Comparison of ENCODE assay signal across 8 cellular contexts in the genomic region with DNA sequence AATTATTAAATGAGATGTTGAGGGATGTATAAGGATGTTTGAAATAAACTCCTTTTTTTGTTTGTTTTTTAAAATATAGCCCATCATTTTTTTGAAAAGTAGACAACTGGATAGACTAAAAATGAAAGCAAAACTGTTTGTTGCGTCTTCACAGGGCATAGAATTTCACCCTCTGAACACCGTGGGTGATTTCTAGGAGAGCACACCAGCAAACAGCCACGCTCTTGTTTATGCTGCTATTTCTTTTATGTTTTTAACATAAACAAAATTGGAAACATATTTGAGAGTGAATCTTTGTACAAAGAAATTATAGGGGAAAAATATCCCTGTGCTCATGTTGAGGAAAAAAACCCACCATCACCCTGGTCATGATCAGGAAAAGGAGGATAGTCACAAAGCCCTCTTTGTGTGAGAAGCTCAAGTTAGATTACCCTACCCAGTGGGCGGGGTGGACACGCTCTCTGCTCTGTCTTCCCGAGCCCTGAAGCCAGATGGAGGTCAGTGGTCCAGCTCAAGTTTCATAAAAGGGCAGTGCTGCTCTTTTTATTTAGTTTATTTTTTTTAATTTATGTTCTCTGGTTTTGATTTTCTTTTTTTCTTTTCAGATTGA.
DNase-seq lines count a peak whose midpoint lies in the region; ATAC-seq, FAIRE-seq and TF ChIP-seq lines count a peak whose summit lies in the region.

No MANE protein-coding gene starts in this region.

- POLR2A ChIA-PET in HepG2 (lab: Yijun Ruan, JAX) = no interaction called here
- POLR2A ChIA-PET in HCT116 (lab: Charles Lee) = interaction anchor here (1.1 kb wide), 1 partner anchor 12 kb away, joined by 3 read pairs; no protein-coding TSS in a partner anchor

- BruUV-seq in HepG2 (replicated peaks; lab: Mats Ljungman, UMichigan) (no TSS peak), HCT116 (replicated peaks; lab: Mats Ljungman, UMichigan) (no TSS peak)

- no peaks in the 10 kb centered on the region for H3K4me1 ChIP-seq in HepG2 (ENCODE audit: insufficient read depth, low read length)
- H3K4me1 ChIP-seq in right lobe of liver = no peaks in the 10 kb centered on the region
- H3K4me1 ChIP-seq in HCT116 (ENCODE audit: control insufficient read depth in 1 of 2, insufficient read depth in 2 of 2, low read length in 2 of 2) = peaks cover 11 to 25% of the 10 kb centered on the region in 2 experiments; a peak in 3 of 4 replicates

- H3K36me3 Mint-ChIP-seq in brain = peaks cover 4% of the 10 kb centered on the region

- H3K36me3 ChIP-seq in HepG2 (replicated peaks in 1 of 2; ENCODE audit: control insufficient read depth in 1 of 2, insufficient read depth in 2 of 2, low read length in 2 of 2) = no peaks in the 10 kb centered on the region
- H3K36me3 ChIP-seq in right lobe of liver = no peaks in the 10 kb centered on the region
- no peaks in the 10 kb centered on the region for H3K36me3 ChIP-seq in HCT116 (ENCODE audit: control insufficient read depth in 1 of 2, insufficient read depth in 2 of 2, low read length in 2 of 2)

- FAIRE-seq in HepG2 (lab: Jason Lieb, UNC) = no peak

- peak; percentile 5 for DNase-seq in HepG2 (ENCODE audit: low spot score)
- no peak for DNase-seq in right lobe of liver
- peak; percentile 34 for DNase-seq in HCT116 (ENCODE audit: low read depth, low spot score)
- DNase-seq in LoVo (ENCODE audit: low spot score) = peak; percentile 50
- no peak for DNase-seq in activated CD4-positive, CD25-positive, alpha-beta regulatory T cell treated with anti-CD3 and anti-CD28 coated beads, Interleukin-2, amount 50 U/mL, for 72 hours
- DNase-seq in activated CD8-positive, alpha-beta memory T cell treated with anti-CD3 and anti-CD28 coated beads, Interleukin-2, amount 50 U/mL, for 4 hours = no peak
- DNase-seq in AG08396 (ENCODE audit: low spot score) = no peak

- H3K27ac Mint-ChIP-seq in brain = peak overlapping the region in 4 of 5 experiments; percentile 8 to 86 (median 67)

- 0% methylated on average over 6 of the region's 6 CpGs for WGBS in HepG2 (ENCODE audit: low lambda C conversion rate)
- 19% methylated on average over 5 of the region's 6 CpGs for WGBS in right lobe of liver (ENCODE audit: insufficient coverage, low coverage, low lambda C conversion rate, missing lambda C conversion rate)

- in situ Hi-C loops in HepG2 (cut with HindIII; ENCODE audit: extremely low pct_ligation_motif_present, low pct_unique_long_range_greater_than_20kb) = no loop called here

- peak; percentile 78 for ATAC-seq in HepG2
- no peak for ATAC-seq in right lobe of liver
- ATAC-seq in HCT116 = peak; percentile 96

- peaks cover 0 to 6% (median 0%) of the 10 kb centered on the region in 5 experiments for H3K9me3 Mint-ChIP-seq in brain

- CTCF ChIA-PET in HepG2 (lab: Yijun Ruan, JAX; ENCODE audit: low intra/inter-chr PET ratio, low total read pairs) = no interaction called here
- CTCF ChIA-PET in HCT116 (lab: Charles Lee) = interaction anchor here (1.6 kb wide), 1 partner anchor 218 kb away, joined by 4 read pairs; no protein-coding TSS in a partner anchor

- no peak overlapping the region for H3K4me2 ChIP-seq in HepG2 (ENCODE audit: low read depth, low read length)
- peak overlapping the region; percentile 46 for H3K4me2 ChIP-seq in HCT116 (ENCODE audit: low read length)

- H2AFZ ChIP-seq in HepG2 (ENCODE audit: low read length) (no peak overlapping the region), HCT116 (ENCODE audit: low read depth, low read length, poor library complexity, severe bottlenecking) (peak overlapping the region; percentile 63)

- H3K4me1 Mint-ChIP-seq in brain = peaks cover 31% of the 10 kb centered on the region

- TF ChIP-seq RAD21 in HepG2 (CRISPR knock-in tag; IDR thresholded peaks at IDR 0.05) (no peak), HCT116 (IDR thresholded peaks at IDR 0.05; ENCODE audit: low read depth) (no peak)

- H3K9me3 ChIP-seq in HepG2 (ENCODE audit: low read length) = no peaks in the 10 kb centered on the region
- no peaks in the 10 kb centered on the region for H3K9me3 ChIP-seq in right lobe of liver
- no peaks in the 10 kb centered on the region for H3K9me3 ChIP-seq in HCT116 (ENCODE audit: control insufficient read depth in 1 of 2, insufficient read depth in 1 of 2, low read depth in 1 of 2, low read length in 2 of 2)

- peak overlapping the region in 2 of 5 experiments; percentile 44 to 53 for H3K4me3 Mint-ChIP-seq in brain

- RAD21 ChIA-PET in HCT116 (lab: Charles Lee; ENCODE audit: low non-redundant PET in 1 of 2, low total read pairs in 2 of 2, uncharacterized antibody in 2 of 2, unreplicated experiment in 2 of 2) = no interaction called here

- no peak overlapping the region for H3K27ac ChIP-seq in HepG2 (ENCODE audit: extremely low read length, insufficient read depth, low read length)
- H3K27ac ChIP-seq in right lobe of liver = no peak overlapping the region
- H3K27ac ChIP-seq in HCT116 (ENCODE audit: low read depth, low read length) = no peak overlapping the region

- H3K79me2 ChIP-seq in HepG2 (ENCODE audit: insufficient read depth, low read length) (no peaks in the 10 kb centered on the region), HCT116 (ENCODE audit: insufficient read depth, low read length) (no peaks in the 10 kb centered on the region)

- H4K20me1 ChIP-seq in HepG2 (ENCODE audit: insufficient read depth, low read length) (no peaks in the 10 kb centered on the region), HCT116 (ENCODE audit: insufficient read depth) (no peaks in the 10 kb centered on the region)

- H3K9ac ChIP-seq in HepG2 (ENCODE audit: insufficient read depth, low read depth, low read length) (no peak overlapping the region), HCT116 (ENCODE audit: low read length) (peak overlapping the region; percentile 35; the same call in 1 of the 2 replicates)

- no peaks in the 10 kb centered on the region for H3K27me3 ChIP-seq in HepG2 (ENCODE audit: control insufficient read depth in 1 of 2, insufficient read depth in 2 of 2, low read length in 2 of 2)
- no peaks in the 10 kb centered on the region for H3K27me3 ChIP-seq in right lobe of liver
- no peaks in the 10 kb centered on the region for H3K27me3 ChIP-seq in HCT116 (ENCODE audit: insufficient read depth, low read length)

- no peaks in the 10 kb centered on the region for H3K9me2 ChIP-seq in HCT116 (ENCODE audit: insufficient read depth)

- TF ChIP-seq CTCF in HepG2 (CRISPR knock-in tag; IDR thresholded peaks at IDR 0.05) = no peak
- TF ChIP-seq CTCF in right lobe of liver (IDR thresholded peaks at IDR 0.05) = no peak
- no peak for TF ChIP-seq CTCF in HCT116 (IDR thresholded peaks at IDR 0.05 in 2 of 3, conservative IDR thresholded peaks at IDR 0.05 in 1 of 3; ENCODE audit: borderline replicate concordance in 1 of 3, insufficient read depth in 1 of 3, low read depth in 2 of 3, low read length in 2 of 3)
- TF ChIP-seq CTCF in brain (conservative IDR thresholded peaks at IDR 0.05) = no peak

- intact Hi-C loops in HepG2 (cut with micrococcal nuclease; ENCODE audit: unreplicated experiment) = no loop called here
- intact Hi-C loops in right lobe of liver (cut with DNase I) = no loop called here
- intact Hi-C loops in HCT116 (cut with micrococcal nuclease) = no loop called here

- no peak for TF ChIP-seq EP300 in HepG2 (IDR thresholded peaks at IDR 0.05; ENCODE audit: low read depth in 2 of 2, low read length in 2 of 2)
- no peak for TF ChIP-seq EP300 in HepG2 (CRISPR knock-in tag; IDR thresholded peaks at IDR 0.05; ENCODE audit: borderline replicate concordance)

- H3K4me3 ChIP-seq in HepG2 (replicated peaks in 1 of 3; ENCODE audit: insufficient read depth in 1 of 3, low read depth in 2 of 3, low read length in 3 of 3) = no peak overlapping the region
- no peak overlapping the region for H3K4me3 ChIP-seq in right lobe of liver
- H3K4me3 ChIP-seq in HCT116 (replicated peaks in 1 of 2; ENCODE audit: low read depth in 1 of 2, low read length in 2 of 2) = peak overlapping the region; percentile 16 to 20; a peak in 2 of 4 replicates

- no peak for TF ChIP-seq POLR2A in HepG2 (IDR thresholded peaks at IDR 0.05; ENCODE audit: insufficient read depth in 1 of 2, low read depth in 2 of 2, low read length in 2 of 2)
- no peak for TF ChIP-seq POLR2A in right lobe of liver (IDR thresholded peaks at IDR 0.05)
- TF ChIP-seq POLR2A in HCT116 (IDR thresholded peaks at IDR 0.05; ENCODE audit: borderline replicate concordance, extremely low read depth, insufficient read depth, insufficient read length) = no peak

- no peaks in the 10 kb centered on the region for H3K27me3 Mint-ChIP-seq in brain

TF ChIP-seq in HepG2, 621 proteins besides CTCF, POLR2A, EP300 and RAD21:
- no peak for TF ChIP-seq YY1 (IDR thresholded peaks at IDR 0.05; ENCODE audit: insufficient read depth, insufficient replicate concordance, low read depth, low read length)
TF ChIP-seq in HepG2: peak in this region for 0.

TF ChIP-seq in HCT116, 20 proteins besides CTCF, POLR2A, EP300 and RAD21:
- peak; percentile 23; the same call in 1 of the 2 replicates for TF ChIP-seq EGR1 (IDR thresholded peaks at IDR 0.05; ENCODE audit: low read depth)
- TF ChIP-seq, protein P1, sequence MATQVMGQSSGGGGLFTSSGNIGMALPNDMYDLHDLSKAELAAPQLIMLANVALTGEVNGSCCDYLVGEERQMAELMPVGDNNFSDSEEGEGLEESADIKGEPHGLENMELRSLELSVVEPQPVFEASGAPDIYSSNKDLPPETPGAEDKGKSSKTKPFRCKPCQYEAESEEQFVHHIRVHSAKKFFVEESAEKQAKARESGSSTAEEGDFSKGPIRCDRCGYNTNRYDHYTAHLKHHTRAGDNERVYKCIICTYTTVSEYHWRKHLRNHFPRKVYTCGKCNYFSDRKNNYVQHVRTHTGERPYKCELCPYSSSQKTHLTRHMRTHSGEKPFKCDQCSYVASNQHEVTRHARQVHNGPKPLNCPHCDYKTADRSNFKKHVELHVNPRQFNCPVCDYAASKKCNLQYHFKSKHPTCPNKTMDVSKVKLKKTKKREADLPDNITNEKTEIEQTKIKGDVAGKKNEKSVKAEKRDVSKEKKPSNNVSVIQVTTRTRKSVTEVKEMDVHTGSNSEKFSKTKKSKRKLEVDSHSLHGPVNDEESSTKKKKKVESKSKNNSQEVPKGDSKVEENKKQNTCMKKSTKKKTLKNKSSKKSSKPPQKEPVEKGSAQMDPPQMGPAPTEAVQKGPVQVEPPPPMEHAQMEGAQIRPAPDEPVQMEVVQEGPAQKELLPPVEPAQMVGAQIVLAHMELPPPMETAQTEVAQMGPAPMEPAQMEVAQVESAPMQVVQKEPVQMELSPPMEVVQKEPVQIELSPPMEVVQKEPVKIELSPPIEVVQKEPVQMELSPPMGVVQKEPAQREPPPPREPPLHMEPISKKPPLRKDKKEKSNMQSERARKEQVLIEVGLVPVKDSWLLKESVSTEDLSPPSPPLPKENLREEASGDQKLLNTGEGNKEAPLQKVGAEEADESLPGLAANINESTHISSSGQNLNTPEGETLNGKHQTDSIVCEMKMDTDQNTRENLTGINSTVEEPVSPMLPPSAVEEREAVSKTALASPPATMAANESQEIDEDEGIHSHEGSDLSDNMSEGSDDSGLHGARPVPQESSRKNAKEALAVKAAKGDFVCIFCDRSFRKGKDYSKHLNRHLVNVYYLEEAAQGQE (IDR thresholded peaks at IDR 0.05; ENCODE audit: low read depth) = no peak

Comparison
In these comparisons a context has a peak if more than half of its experiments do, and no peak if none do; other contexts are left out.
1. ATAC-seq: peak in HepG2 (single experiment) and HCT116 (single experiment); none in right lobe of liver (0 of 4).
2. DNase-seq: peak in HepG2 (single experiment), HCT116 (single experiment) and LoVo (single experiment); none in right lobe of liver (0 of 3), activated CD4-positive, CD25-positive, alpha-beta regulatory T cell treated with anti-CD3 and anti-CD28 coated beads, Interleukin-2, amount 50 U/mL, for 72 hours (single experiment), activated CD8-positive, alpha-beta memory T cell treated with anti-CD3 and anti-CD28 coated beads, Interleukin-2, amount 50 U/mL, for 4 hours (single experiment) and AG08396 (single experiment).
3. H3K4me3 ChIP-seq: peak in HCT116 (2 of 2); none in HepG2 (0 of 3) and right lobe of liver (0 of 3).